ENCODE assay signal across 8 cellular contexts in the genomic region with DNA sequence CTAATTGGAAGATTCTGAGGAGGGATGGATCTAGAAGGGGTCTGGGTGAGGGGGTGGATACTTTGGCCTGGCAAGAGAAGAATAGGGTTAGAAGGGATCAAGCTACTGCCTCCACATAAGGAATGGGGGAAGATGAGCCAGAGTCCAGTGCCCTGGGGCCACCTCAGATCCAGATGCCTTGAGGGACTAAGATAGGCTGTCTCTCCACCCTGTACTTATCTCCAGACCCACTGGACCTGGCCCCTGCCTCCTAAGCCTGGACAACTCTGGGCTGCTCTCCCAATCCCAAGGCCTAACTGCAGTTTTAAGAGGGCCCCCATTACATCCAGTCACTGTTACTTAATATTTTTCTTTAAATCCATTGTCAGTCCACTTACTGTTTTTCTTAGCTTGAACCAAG. TPM values are rescaled to one million over a fixed set of nuclear protein-coding genes. Genes with fewer than 3 reads are reported as not detected.
A peak's percentile ranks its signal among the peaks of the same experiment; 100 is the strongest.
DNase-seq lines count a peak whose midpoint lies in the region; ATAC-seq and TF ChIP-seq lines count a peak whose summit lies in the region.

No MANE protein-coding gene starts in this region.

- in situ Hi-C loops in KBM-7 (cut with MboI; ENCODE audit: low pct_unique_long_range_greater_than_20kb, low sequenced_read_pairs), result no loop called here

- H3K4me2 ChIP-seq in MM.1S (ENCODE audit: low read depth, low read length) (peak overlapping the region; percentile 98), neural cell (ENCODE audit: low read length) (peak overlapping the region; percentile 94)

- H3K9me2 ChIP-seq in MM.1S (replicated peaks; ENCODE audit: insufficient read depth, low read length) (no peaks in the 10 kb centered on the region), neural cell (ENCODE audit: insufficient read depth, low read length) (no peaks in the 10 kb centered on the region)

- H3F3A ChIP-seq in MM.1S (ENCODE audit: insufficient read depth, low read length), result peaks cover 20% of the 10 kb centered on the region
- H3F3A ChIP-seq in neural cell (ENCODE audit: insufficient read depth, low read length, poor library complexity, severe bottlenecking), result peaks cover 3% of the 10 kb centered on the region

- H3K27ac ChIP-seq in MM.1S (ENCODE audit: low read length) (no peak overlapping the region), ectodermal cell (ENCODE audit: insufficient read depth, low read depth, low read length, poor library complexity, severe bottlenecking) (peak overlapping the region; percentile 57), neural cell (ENCODE audit: low read length) (peak overlapping the region; percentile 89)

- peaks cover under 1% of the 10 kb centered on the region; the same call in 1 of the 2 replicates for H3K36me3 ChIP-seq in BJ (ENCODE audit: control insufficient read depth, insufficient read depth, low read length)
- no peaks in the 10 kb centered on the region for H3K36me3 ChIP-seq in MM.1S (replicated peaks; ENCODE audit: insufficient read depth, low read length)
- no peaks in the 10 kb centered on the region for H3K36me3 ChIP-seq in ectodermal cell (ENCODE audit: control insufficient read depth, insufficient read depth, low read length)
- H3K36me3 ChIP-seq in neural cell (ENCODE audit: insufficient read depth, low read length), result no peaks in the 10 kb centered on the region

- H3K9me3 ChIP-seq in MM.1S (replicated peaks; ENCODE audit: insufficient read depth, low read length) (no peaks in the 10 kb centered on the region), ectodermal cell (ENCODE audit: control insufficient read depth, low read length) (no peaks in the 10 kb centered on the region), neural cell (ENCODE audit: low read length) (no peaks in the 10 kb centered on the region)

- H2AFZ ChIP-seq in MM.1S (ENCODE audit: low read length), result no peak overlapping the region
- no peak overlapping the region for H2AFZ ChIP-seq in neural cell (ENCODE audit: low read depth, low read length)

- H3K4me1 ChIP-seq in MM.1S (ENCODE audit: low read length) (peaks cover 13% of the 10 kb centered on the region), ectodermal cell (ENCODE audit: control insufficient read depth, insufficient read depth, low read length) (peaks cover 20% of the 10 kb centered on the region)

- H4K20me1 ChIP-seq in MM.1S (ENCODE audit: insufficient read depth, low read length) (no peaks in the 10 kb centered on the region), neural cell (ENCODE audit: insufficient read depth) (no peaks in the 10 kb centered on the region)

- CTCF ChIA-PET in BJ (lab: Yijun Ruan, JAX), result interaction anchor here (1.0 to 1.6 kb wide), 4 partner anchors 12 to 70 kb away, joined by 3 to 5 read pairs (median 4); no protein-coding TSS in a partner anchor

- no peak for DNase-seq in BJ (ENCODE audit: low read depth)
- DNase-seq in MM.1S, result no peak
- DNase-seq in KBM-7, result no peak
- no peak for DNase-seq in NCI-H1930 (lab: John Stamatoyannopoulos, UW)
- no peak for DNase-seq in left colon

- no peak for TF ChIP-seq EP300 in neural cell (conservative IDR thresholded peaks at IDR 0.05; ENCODE audit: poor library complexity, severe bottlenecking)

- intact Hi-C loops in left colon (cut with DNase I, micrococcal nuclease), result no loop called here

- no peak for TF ChIP-seq CTCF in BJ (IDR thresholded peaks at IDR 0.05; ENCODE audit: insufficient read depth, low read depth, low read length)
- no peak for TF ChIP-seq CTCF in MM.1S (IDR thresholded peaks at IDR 0.05; ENCODE audit: low read length)
- TF ChIP-seq CTCF in neural cell (IDR thresholded peaks at IDR 0.05; ENCODE audit: poor library complexity, severe bottlenecking), result no peak

- peak overlapping the region; percentile 86; the same call in 1 of the 2 replicates for H3K9ac ChIP-seq in MM.1S (ENCODE audit: low read length)
- H3K9ac ChIP-seq in neural cell (ENCODE audit: low read length), result peak overlapping the region; percentile 92

- H3K27me3 ChIP-seq in BJ (ENCODE audit: control insufficient read depth, insufficient read depth, low read length) (no peaks in the 10 kb centered on the region), MM.1S (replicated peaks; ENCODE audit: insufficient read depth, low read length) (no peaks in the 10 kb centered on the region), ectodermal cell (ENCODE audit: control insufficient read depth, insufficient read depth, low read length, poor library complexity, severe bottlenecking) (no peaks in the 10 kb centered on the region), neural cell (ENCODE audit: insufficient read depth, low read depth, low read length) (no peaks in the 10 kb centered on the region)

- POLR2A ChIA-PET in BJ (lab: Charles Lee), result no interaction called here

- H3K4me3 ChIP-seq in BJ (ENCODE audit: low read depth, low read length) (peak overlapping the region; percentile 90), MM.1S (ENCODE audit: low read length) (peak overlapping the region; percentile 95), ectodermal cell (ENCODE audit: insufficient read depth, low read depth, low read length) (peak overlapping the region; percentile 89), neural cell (ENCODE audit: low read length) (peak overlapping the region; percentile 97)

- H3K79me2 ChIP-seq in MM.1S (ENCODE audit: low read length) (peaks cover 50% of the 10 kb centered on the region), neural cell (replicated peaks; ENCODE audit: insufficient read depth, low read length) (peaks cover 52% of the 10 kb centered on the region)

- ATAC-seq in left colon (no peak), GM21447 (IDR thresholded peaks at IDR 0.05; ENCODE audit: unreplicated experiment) (no peak)

- TF ChIP-seq RAD21 in neural cell (conservative IDR thresholded peaks at IDR 0.05), result no peak

TF ChIP-seq in neural cell, 6 proteins besides CTCF, POLR2A, EP300 and RAD21:
- TF ChIP-seq MXI1 (conservative IDR thresholded peaks at IDR 0.05; ENCODE audit: poor library complexity, severe bottlenecking), result no peak
- no peak for TF ChIP-seq TAF1 (IDR thresholded peaks at IDR 0.05; ENCODE audit: low read depth)
- no peak for TF ChIP-seq EZH2 (IDR thresholded peaks at IDR 0.05; ENCODE audit: borderline replicate concordance, insufficient read depth, low read length, poor library complexity, severe bottlenecking)
- no peak for TF ChIP-seq POLR2AphosphoS5 (IDR thresholded peaks at IDR 0.05)
- TF ChIP-seq, protein P1, sequence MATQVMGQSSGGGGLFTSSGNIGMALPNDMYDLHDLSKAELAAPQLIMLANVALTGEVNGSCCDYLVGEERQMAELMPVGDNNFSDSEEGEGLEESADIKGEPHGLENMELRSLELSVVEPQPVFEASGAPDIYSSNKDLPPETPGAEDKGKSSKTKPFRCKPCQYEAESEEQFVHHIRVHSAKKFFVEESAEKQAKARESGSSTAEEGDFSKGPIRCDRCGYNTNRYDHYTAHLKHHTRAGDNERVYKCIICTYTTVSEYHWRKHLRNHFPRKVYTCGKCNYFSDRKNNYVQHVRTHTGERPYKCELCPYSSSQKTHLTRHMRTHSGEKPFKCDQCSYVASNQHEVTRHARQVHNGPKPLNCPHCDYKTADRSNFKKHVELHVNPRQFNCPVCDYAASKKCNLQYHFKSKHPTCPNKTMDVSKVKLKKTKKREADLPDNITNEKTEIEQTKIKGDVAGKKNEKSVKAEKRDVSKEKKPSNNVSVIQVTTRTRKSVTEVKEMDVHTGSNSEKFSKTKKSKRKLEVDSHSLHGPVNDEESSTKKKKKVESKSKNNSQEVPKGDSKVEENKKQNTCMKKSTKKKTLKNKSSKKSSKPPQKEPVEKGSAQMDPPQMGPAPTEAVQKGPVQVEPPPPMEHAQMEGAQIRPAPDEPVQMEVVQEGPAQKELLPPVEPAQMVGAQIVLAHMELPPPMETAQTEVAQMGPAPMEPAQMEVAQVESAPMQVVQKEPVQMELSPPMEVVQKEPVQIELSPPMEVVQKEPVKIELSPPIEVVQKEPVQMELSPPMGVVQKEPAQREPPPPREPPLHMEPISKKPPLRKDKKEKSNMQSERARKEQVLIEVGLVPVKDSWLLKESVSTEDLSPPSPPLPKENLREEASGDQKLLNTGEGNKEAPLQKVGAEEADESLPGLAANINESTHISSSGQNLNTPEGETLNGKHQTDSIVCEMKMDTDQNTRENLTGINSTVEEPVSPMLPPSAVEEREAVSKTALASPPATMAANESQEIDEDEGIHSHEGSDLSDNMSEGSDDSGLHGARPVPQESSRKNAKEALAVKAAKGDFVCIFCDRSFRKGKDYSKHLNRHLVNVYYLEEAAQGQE (IDR thresholded peaks at IDR 0.05; ENCODE audit: borderline replicate concordance), result no peak
TF ChIP-seq in neural cell: peak in this region for 0.

RNA-seq across cellular contexts. Expression of a gene that starts 2.0 kb away (rescaled TPM):
- polyA plus RNA-seq in BJ (2011; rRNA removed) (24.4 and 33.9 TPM in 2 replicates), neural cell (78.9 and 95.1 TPM in 2 replicates)
- 52.9 and 59.4 TPM in 2 replicates for polyA minus RNA-seq in BJ (2011; rRNA and poly(A)+ RNA removed)
- polyA plus RNA-seq in ectodermal cell (2013, experiment 1 of 4), result 62.2 TPM
- 65.2 TPM for polyA plus RNA-seq in ectodermal cell (2013, experiment 2 of 4)
- 52.0 TPM for polyA plus RNA-seq in ectodermal cell (2013, experiment 3 of 4)
- polyA plus RNA-seq in ectodermal cell (2013, experiment 4 of 4), result 56.7 TPM
- 46.2 and 46.7 TPM in 2 replicates for polyA minus RNA-seq in neural cell
- 10 to 100 TPM; 63.2 to 66.3 TPM for total RNA-seq in left colon

RNA-seq across cellular contexts. Expression of a gene that starts 17.4 kb away (rescaled TPM):
- polyA plus RNA-seq in BJ (2011; rRNA removed) (1,059 and 1,761 TPM in 2 replicates), neural cell (551 and 561 TPM in 2 replicates)
- 473 and 533 TPM in 2 replicates for polyA minus RNA-seq in BJ (2011; rRNA and poly(A)+ RNA removed)
- 556 TPM for polyA plus RNA-seq in ectodermal cell (2013, experiment 1 of 4)
- 518 TPM for polyA plus RNA-seq in ectodermal cell (2013, experiment 2 of 4)
- 427 TPM for polyA plus RNA-seq in ectodermal cell (2013, experiment 3 of 4)
- 459 TPM for polyA plus RNA-seq in ectodermal cell (2013, experiment 4 of 4)
- polyA minus RNA-seq in neural cell, result 453 and 461 TPM in 2 replicates
- total RNA-seq in left colon, result 100 to 1,000 TPM; 211 to 219 TPM

RNA-seq across cellular contexts. Expression of a gene that starts 22.0 kb away (rescaled TPM):
- polyA plus RNA-seq in BJ (2011; rRNA removed), result 31.0 and 32.9 TPM in 2 replicates
- 21.1 and 26.6 TPM in 2 replicates for polyA minus RNA-seq in BJ (2011; rRNA and poly(A)+ RNA removed)
- 44.3 TPM for polyA plus RNA-seq in ectodermal cell (2013, experiment 1 of 4)
- polyA plus RNA-seq in ectodermal cell (2013, experiment 2 of 4), result 42.1 TPM
- polyA plus RNA-seq in ectodermal cell (2013, experiment 3 of 4), result 31.9 TPM
- 37.9 TPM for polyA plus RNA-seq in ectodermal cell (2013, experiment 4 of 4)
- 109 and 112 TPM in 2 replicates for polyA plus RNA-seq in neural cell
- polyA minus RNA-seq in neural cell, result 49.0 and 55.5 TPM in 2 replicates
- total RNA-seq in left colon, result 10 to 100 TPM; 32.6 to 40.8 TPM

RNA-seq across cellular contexts. Expression of a gene that starts 28.8 kb away (rescaled TPM):
- 65.2 and 82.8 TPM in 2 replicates for polyA plus RNA-seq in BJ (2011; rRNA removed)
- polyA minus RNA-seq in BJ (2011; rRNA and poly(A)+ RNA removed), result 86.4 and 125 TPM in 2 replicates
- polyA plus RNA-seq in ectodermal cell (2013, experiment 1 of 4), result 42.0 TPM
- polyA plus RNA-seq in ectodermal cell (2013, experiment 2 of 4), result 49.4 TPM
- 32.4 TPM for polyA plus RNA-seq in ectodermal cell (2013, experiment 3 of 4)
- 34.7 TPM for polyA plus RNA-seq in ectodermal cell (2013, experiment 4 of 4)
- polyA plus RNA-seq in neural cell, result 40.3 and 52.6 TPM in 2 replicates
- 58.1 and 75.2 TPM in 2 replicates for polyA minus RNA-seq in neural cell
- 10 to 100 TPM; 56.1 to 69.2 TPM for total RNA-seq in left colon
